Comparison of ENCODE assay signal across 1 cellular context in the genomic region with DNA sequence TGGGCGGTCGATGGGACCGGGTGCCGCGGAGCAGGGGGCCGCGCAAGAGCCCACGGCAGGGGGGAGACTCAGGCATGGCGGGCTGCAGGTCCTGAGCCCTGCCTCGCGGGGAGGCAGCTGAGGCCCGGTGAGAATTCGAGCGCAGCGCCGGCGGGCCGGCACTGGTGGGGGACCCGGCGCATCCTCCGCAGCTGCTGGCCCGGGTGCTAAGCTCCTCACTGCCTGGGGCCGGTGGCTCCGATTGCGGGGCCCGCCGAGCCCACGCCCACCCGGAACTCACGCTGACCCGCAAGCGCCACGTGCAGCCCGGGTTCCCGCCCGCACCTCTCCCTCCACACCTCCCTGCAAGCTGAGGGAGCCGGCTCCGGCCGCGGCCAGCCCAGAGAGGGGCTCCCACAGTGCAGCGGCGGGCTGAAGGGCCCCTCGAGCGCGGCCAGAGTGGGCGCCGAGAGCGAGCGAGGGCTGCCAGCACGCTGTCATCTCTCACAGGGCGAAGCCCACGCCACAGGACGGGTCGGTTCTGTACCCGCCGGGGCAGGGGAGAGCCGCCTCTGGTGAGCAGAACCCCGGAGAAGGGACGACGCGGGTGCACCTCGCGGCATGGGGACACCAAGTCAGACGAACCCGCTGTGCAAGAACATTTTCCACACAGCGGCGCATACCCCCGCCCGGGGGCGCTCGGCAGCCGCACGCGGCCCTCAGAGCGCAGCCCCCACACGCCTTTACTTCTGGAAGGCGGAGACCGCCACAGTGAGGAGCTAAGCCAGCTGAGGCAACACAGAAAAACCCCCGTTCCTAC.
TF ChIP-seq lines count a peak whose summit lies in the region.

No MANE protein-coding gene starts in this region.

TF ChIP-seq in SK-N-SH treated with all-trans-retinoic acid at 6 μM for 48 hours, 23 proteins besides CTCF, POLR2A, EP300 and RAD21 (continued from another document):
- TF ChIP-seq, protein P1, sequence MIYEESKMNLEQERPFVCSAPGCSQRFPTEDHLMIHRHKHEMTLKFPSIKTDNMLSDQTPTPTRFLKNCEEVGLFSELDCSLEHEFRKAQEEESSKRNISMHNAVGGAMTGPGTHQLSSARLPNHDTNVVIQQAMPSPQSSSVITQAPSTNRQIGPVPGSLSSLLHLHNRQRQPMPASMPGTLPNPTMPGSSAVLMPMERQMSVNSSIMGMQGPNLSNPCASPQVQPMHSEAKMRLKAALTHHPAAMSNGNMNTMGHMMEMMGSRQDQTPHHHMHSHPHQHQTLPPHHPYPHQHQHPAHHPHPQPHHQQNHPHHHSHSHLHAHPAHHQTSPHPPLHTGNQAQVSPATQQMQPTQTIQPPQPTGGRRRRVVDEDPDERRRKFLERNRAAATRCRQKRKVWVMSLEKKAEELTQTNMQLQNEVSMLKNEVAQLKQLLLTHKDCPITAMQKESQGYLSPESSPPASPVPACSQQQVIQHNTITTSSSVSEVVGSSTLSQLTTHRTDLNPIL (CRISPR knock-in tag; IDR thresholded peaks at IDR 0.05; ENCODE audit: low read depth), result no peak
- TF ChIP-seq TOX (CRISPR knock-in tag; IDR thresholded peaks at IDR 0.05; ENCODE audit: borderline replicate concordance) (no peak), TCF4 (CRISPR knock-in tag; IDR thresholded peaks at IDR 0.05; ENCODE audit: borderline replicate concordance) (no peak), CSDC2 (CRISPR knock-in tag; IDR thresholded peaks at IDR 0.05) (no peak), ZC3H10 (CRISPR knock-in tag; IDR thresholded peaks at IDR 0.05) (no peak), ISL1 (CRISPR knock-in tag; IDR thresholded peaks at IDR 0.05) (no peak), ZNF70 (CRISPR knock-in tag; IDR thresholded peaks at IDR 0.05) (no peak), ZFP30 (CRISPR knock-in tag; IDR thresholded peaks at IDR 0.05) (no peak), ESRRG (CRISPR knock-in tag; IDR thresholded peaks at IDR 0.05) (no peak), ZFP3 (CRISPR knock-in tag; IDR thresholded peaks at IDR 0.05) (no peak)
- TF ChIP-seq, protein P2, sequence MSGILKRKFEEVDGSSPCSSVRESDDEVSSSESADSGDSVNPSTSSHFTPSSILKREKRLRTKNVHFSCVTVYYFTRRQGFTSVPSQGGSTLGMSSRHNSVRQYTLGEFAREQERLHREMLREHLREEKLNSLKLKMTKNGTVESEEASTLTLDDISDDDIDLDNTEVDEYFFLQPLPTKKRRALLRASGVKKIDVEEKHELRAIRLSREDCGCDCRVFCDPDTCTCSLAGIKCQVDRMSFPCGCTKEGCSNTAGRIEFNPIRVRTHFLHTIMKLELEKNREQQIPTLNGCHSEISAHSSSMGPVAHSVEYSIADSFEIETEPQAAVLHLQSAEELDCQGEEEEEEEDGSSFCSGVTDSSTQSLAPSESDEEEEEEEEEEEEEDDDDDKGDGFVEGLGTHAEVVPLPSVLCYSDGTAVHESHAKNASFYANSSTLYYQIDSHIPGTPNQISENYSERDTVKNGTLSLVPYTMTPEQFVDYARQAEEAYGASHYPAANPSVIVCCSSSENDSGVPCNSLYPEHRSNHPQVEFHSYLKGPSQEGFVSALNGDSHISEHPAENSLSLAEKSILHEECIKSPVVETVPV (CRISPR knock-in tag; IDR thresholded peaks at IDR 0.05), result no peak
- TF ChIP-seq, protein P3, sequence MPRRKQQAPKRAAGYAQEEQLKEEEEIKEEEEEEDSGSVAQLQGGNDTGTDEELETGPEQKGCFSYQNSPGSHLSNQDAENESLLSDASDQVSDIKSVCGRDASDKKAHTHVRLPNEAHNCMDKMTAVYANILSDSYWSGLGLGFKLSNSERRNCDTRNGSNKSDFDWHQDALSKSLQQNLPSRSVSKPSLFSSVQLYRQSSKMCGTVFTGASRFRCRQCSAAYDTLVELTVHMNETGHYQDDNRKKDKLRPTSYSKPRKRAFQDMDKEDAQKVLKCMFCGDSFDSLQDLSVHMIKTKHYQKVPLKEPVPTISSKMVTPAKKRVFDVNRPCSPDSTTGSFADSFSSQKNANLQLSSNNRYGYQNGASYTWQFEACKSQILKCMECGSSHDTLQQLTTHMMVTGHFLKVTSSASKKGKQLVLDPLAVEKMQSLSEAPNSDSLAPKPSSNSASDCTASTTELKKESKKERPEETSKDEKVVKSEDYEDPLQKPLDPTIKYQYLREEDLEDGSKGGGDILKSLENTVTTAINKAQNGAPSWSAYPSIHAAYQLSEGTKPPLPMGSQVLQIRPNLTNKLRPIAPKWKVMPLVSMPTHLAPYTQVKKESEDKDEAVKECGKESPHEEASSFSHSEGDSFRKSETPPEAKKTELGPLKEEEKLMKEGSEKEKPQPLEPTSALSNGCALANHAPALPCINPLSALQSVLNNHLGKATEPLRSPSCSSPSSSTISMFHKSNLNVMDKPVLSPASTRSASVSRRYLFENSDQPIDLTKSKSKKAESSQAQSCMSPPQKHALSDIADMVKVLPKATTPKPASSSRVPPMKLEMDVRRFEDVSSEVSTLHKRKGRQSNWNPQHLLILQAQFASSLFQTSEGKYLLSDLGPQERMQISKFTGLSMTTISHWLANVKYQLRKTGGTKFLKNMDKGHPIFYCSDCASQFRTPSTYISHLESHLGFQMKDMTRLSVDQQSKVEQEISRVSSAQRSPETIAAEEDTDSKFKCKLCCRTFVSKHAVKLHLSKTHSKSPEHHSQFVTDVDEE (CRISPR knock-in tag; IDR thresholded peaks at IDR 0.05), result no peak
